Comparison of ENCODE assay signal across 8 cellular contexts in genomic region chr11:46333129-46333947, GRCh38. TPM values are rescaled to one million over a fixed set of nuclear protein-coding genes. Genes with fewer than 3 reads are reported as not detected.
DNase-seq lines count a peak whose midpoint lies in the region; ATAC-seq and TF ChIP-seq lines count a peak whose summit lies in the region.

No MANE protein-coding gene starts in this region.

- no peaks in the 10 kb centered on the region for H3K9me3 ChIP-seq in A673 (ENCODE audit: low read depth, low read length, poor library complexity, severe bottlenecking)
- no peaks in the 10 kb centered on the region for H3K9me3 ChIP-seq in HUES64 (ENCODE audit: insufficient read depth, low read depth, low read length)
- no peaks in the 10 kb centered on the region for H3K9me3 ChIP-seq in left lung
- H3K9me3 ChIP-seq in WERI-Rb-1 (ENCODE audit: severe bottlenecking), result no peaks in the 10 kb centered on the region

- BruUV-seq in A673 (replicated peaks; lab: Mats Ljungman, UMichigan), result no TSS peak

- peak overlapping the region; percentile 27; the same call in 1 of the 2 replicates for H3K9ac ChIP-seq in HUES64 (ENCODE audit: low read depth, low read length)

- CTCF ChIA-PET in A673 (lab: Charles Lee), result no interaction called here

- no peak overlapping the region for H3K27ac ChIP-seq in A673 (ENCODE audit: low read depth, low read length, poor library complexity, severe bottlenecking)
- H3K27ac ChIP-seq in HUES64 (ENCODE audit: low read depth, low read length), result no peak overlapping the region
- peak overlapping the region; percentile 15 for H3K27ac ChIP-seq in angular gyrus (ENCODE audit: low read depth, low read length)
- no peak overlapping the region for H3K27ac ChIP-seq in left lung
- no peak overlapping the region for H3K27ac ChIP-seq in WERI-Rb-1

- peak; percentile 38 for ATAC-seq in left lung
- ATAC-seq in HG02642 (IDR thresholded peaks at IDR 0.05; ENCODE audit: poor library complexity, unreplicated experiment), result no peak
- no peak for ATAC-seq in sciatic nerve

- 4% methylated on average over 64 of the region's 64 CpGs for WGBS in HUES64

- no peak for TF ChIP-seq CTCF in A673 (conservative IDR thresholded peaks at IDR 0.05; ENCODE audit: low read depth, low read length)
- TF ChIP-seq CTCF in left lung (IDR thresholded peaks at IDR 0.05), result no peak
- no peak for TF ChIP-seq CTCF in WERI-Rb-1 (IDR thresholded peaks at IDR 0.05; ENCODE audit: low read depth, low read length)

- H3K4me1 ChIP-seq in A673 (ENCODE audit: insufficient read depth, low read length, poor library complexity, severe bottlenecking), result peaks cover 39% of the 10 kb centered on the region
- peaks cover 45% of the 10 kb centered on the region for H3K4me1 ChIP-seq in HUES64 (ENCODE audit: insufficient read depth, low read length)
- peaks cover 8 to 65% of the 10 kb centered on the region in 2 donors for H3K4me1 ChIP-seq in left lung

- H3K36me3 ChIP-seq in A673 (ENCODE audit: insufficient read depth, low read length, poor library complexity, severe bottlenecking) (no peaks in the 10 kb centered on the region), HUES64 (ENCODE audit: insufficient read depth, low read length) (no peaks in the 10 kb centered on the region), left lung (no peaks in the 10 kb centered on the region), WERI-Rb-1 (no peaks in the 10 kb centered on the region)

- peaks cover 14% of the 10 kb centered on the region for H3K27me3 ChIP-seq in A673 (replicated peaks; ENCODE audit: insufficient read depth, low read depth, low read length, poor library complexity)
- peaks cover 52% of the 10 kb centered on the region for H3K27me3 ChIP-seq in HUES64 (ENCODE audit: insufficient read depth, low read length)
- H3K27me3 ChIP-seq in left lung, result peaks cover 25 to 62% of the 10 kb centered on the region in 2 donors
- no peaks in the 10 kb centered on the region for H3K27me3 ChIP-seq in WERI-Rb-1 (ENCODE audit: insufficient read depth, low read depth, severe bottlenecking)

- intact Hi-C loops in A673 (cut with micrococcal nuclease; ENCODE audit: unreplicated experiment), result loop anchor here (5.0 kb wide), 1 partner anchor 51 kb away; no protein-coding TSS in a partner anchor
- intact Hi-C loops in left lung (cut with DNase I), result no loop called here
- intact Hi-C loops in sciatic nerve (cut with DNase I), result no loop called here

- POLR2A ChIA-PET in A673 (lab: Charles Lee; ENCODE audit: low non-redundant PET), result interaction anchor here (0.6 to 0.7 kb wide), 3 partner anchors 16 to 473 kb away, joined by 3 to 5 read pairs (median 3); no protein-coding TSS in a partner anchor

- peak; percentile 64 for DNase-seq in A673 (ENCODE audit: low spot score)
- peak in 1 of 2 donors; percentile 86 for DNase-seq in left lung
- no peak for DNase-seq in GOT3 (lab: John Stamatoyannopoulos, UW)
- no peak for DNase-seq in WERI-Rb-1
- no peak for DNase-seq in sciatic nerve (ENCODE audit: low spot score)

- H3K4me3 ChIP-seq in A673 (ENCODE audit: low read depth, low read length, poor library complexity, severe bottlenecking) (peak overlapping the region; percentile 54), HUES64 (ENCODE audit: low read length) (peak overlapping the region; percentile 61), left lung (peak overlapping the region; percentile 22 to 36), WERI-Rb-1 (ENCODE audit: low read depth, low read length) (no peak overlapping the region)

RNA-seq across cellular contexts. Expression of gene DGKZ, which starts 13.9 kb away (rescaled TPM):
- total RNA-seq in A673 (2021) (139 and 145 TPM in 2 replicates), left lung (10 to 100 TPM; 40.5 to 65.1 TPM), sciatic nerve (45.5 TPM)
- 51.0 TPM for polyA plus RNA-seq in HUES64 (2013, experiment 1 of 2)
- 50.1 TPM for polyA plus RNA-seq in HUES64 (2013, experiment 2 of 2)

RNA-seq across cellular contexts. Expression of gene MDK, which starts 48.1 kb away (rescaled TPM):
- total RNA-seq in A673 (2021), result 252 and 397 TPM in 2 replicates
- 605 TPM for polyA plus RNA-seq in HUES64 (2013, experiment 1 of 2)
- 719 TPM for polyA plus RNA-seq in HUES64 (2013, experiment 2 of 2)
- total RNA-seq in left lung, result 100 to 1,000 TPM in 1 of 2 donors, 10 to 100 TPM in 1; 15.4 to 121 TPM
- 92.7 TPM for total RNA-seq in sciatic nerve

RNA-seq across cellular contexts. Expression of gene CREB3L1, which starts 55.9 kb away (rescaled TPM):
- 3.5 and 10.7 TPM in 2 replicates for total RNA-seq in A673 (2021)
- 4.6 TPM for polyA plus RNA-seq in HUES64 (2013, experiment 1 of 2)
- 9.1 TPM for polyA plus RNA-seq in HUES64 (2013, experiment 2 of 2)
- 10 to 100 TPM; 40.5 to 59.3 TPM for total RNA-seq in left lung
- total RNA-seq in sciatic nerve, result 20.8 TPM

RNA-seq across cellular contexts. Expression of gene CHRM4, which starts 58.2 kb away (rescaled TPM):
- total RNA-seq in A673 (2021), result 0.68 TPM in 1 of 2 replicates, not detected in the other
- 0.20 TPM for polyA plus RNA-seq in HUES64 (2013, experiment 1 of 2)
- polyA plus RNA-seq in HUES64 (2013, experiment 2 of 2), result 0.25 TPM
- not detected for total RNA-seq in left lung
- total RNA-seq in sciatic nerve, result not detected
